In genomic region chr6:15444881-15445280, GRCh38 we compare ENCODE assay signal across 11 cellular contexts.
A peak's percentile ranks its signal among the peaks of the same experiment; 100 is the strongest.
DNase-seq lines count a peak whose midpoint lies in the region; ATAC-seq and TF ChIP-seq lines count a peak whose summit lies in the region.
"Had no signal": no experiment of that assay in that cellular context is flagged by ENCODE, and none has a peak within 500 bp of the region (broad histone marks: within the 10 kb centered on the region; RNA-seq: fewer than 3 reads in every experiment).

No MANE protein-coding gene starts in this region.

- H3K9me3 ChIP-seq in Loucy (ENCODE audit: insufficient read depth, low read depth, low read length) (no peaks in the 10 kb centered on the region), SK-N-SH (no peaks in the 10 kb centered on the region)
- H3K9me3 ChIP-seq: thoracic aorta had no signal

- H3K9me2 ChIP-seq in Loucy (replicated peaks; ENCODE audit: low read depth, low read length) (no peaks in the 10 kb centered on the region), SK-N-SH (no peaks in the 10 kb centered on the region)

- H3K4me1 Mint-ChIP-seq in neural crest cell, result peaks cover 75% of the 10 kb centered on the region

- H2AFZ ChIP-seq in Loucy (ENCODE audit: low read length), result no peak overlapping the region
- no peak overlapping the region for H2AFZ ChIP-seq in SK-N-SH (ENCODE audit: low read depth)

- H3K27ac Mint-ChIP-seq in neural crest cell (ENCODE audit: unreplicated experiment), result no peak overlapping the region
- H3K27ac Mint-ChIP-seq: activated T-helper 17 cell treated with anti-CD3 and anti-CD28 coated beads, Interleukin-2, amount 50 U/mL, for 72 hours had no signal

- H3K9ac ChIP-seq in Loucy (ENCODE audit: low read depth, low read length, poor library complexity, severe bottlenecking) (no peak overlapping the region), SK-N-SH (no peak overlapping the region)

- H3K27me3 ChIP-seq in Loucy (ENCODE audit: insufficient read depth, low read length, poor library complexity, severe bottlenecking) (no peaks in the 10 kb centered on the region), SK-N-SH (ENCODE audit: insufficient read depth) (no peaks in the 10 kb centered on the region)

- peak overlapping the region in 1 of 2 experiments; percentile 64; a peak in 2 of 4 replicates for H3K27ac ChIP-seq in SK-N-SH (ENCODE audit: low read depth in 2 of 2, low read length in 1 of 2)
- H3K27ac ChIP-seq: RWPE1, thoracic aorta had no signal

- no peak for ATAC-seq in HG02623 (IDR thresholded peaks at IDR 0.05; ENCODE audit: unreplicated experiment)
- no peak for ATAC-seq in GM21786 (IDR thresholded peaks at IDR 0.05; ENCODE audit: unreplicated experiment)
- ATAC-seq: activated T-helper 17 cell treated with anti-CD3 and anti-CD28 coated beads, Interleukin-2, amount 50 U/mL, for 72 hours had no signal

- H3K9me3 Mint-ChIP-seq in neural crest cell, result no peaks in the 10 kb centered on the region
- H3K9me3 Mint-ChIP-seq: activated T-helper 17 cell treated with anti-CD3 and anti-CD28 coated beads, Interleukin-2, amount 50 U/mL, for 72 hours had no signal

- CTCF ChIA-PET in SK-N-SH (lab: Yijun Ruan, JAX), result interaction anchor here (0.6 to 5.6 kb wide), 36 partner anchors 12 to 1735 kb away, joined by 3 to 56 read pairs (median 4); partner anchors contain the start of gene JARID2

- no peaks in the 10 kb centered on the region for H3F3A ChIP-seq in Loucy (ENCODE audit: low read depth)
- no peaks in the 10 kb centered on the region for H3F3A ChIP-seq in SK-N-SH (replicated peaks; ENCODE audit: insufficient read depth)

- peak overlapping the region; percentile 7 for H3K4me3 Mint-ChIP-seq in neural crest cell
- H3K4me3 Mint-ChIP-seq: activated T-helper 17 cell treated with anti-CD3 and anti-CD28 coated beads, Interleukin-2, amount 50 U/mL, for 72 hours had no signal

- H3K4me1 ChIP-seq in Loucy (ENCODE audit: insufficient read depth, low read length, poor library complexity, severe bottlenecking), result peaks cover 50% of the 10 kb centered on the region
- H3K4me1 ChIP-seq in SK-N-SH (ENCODE audit: control insufficient read depth in 1 of 2, insufficient read depth in 2 of 2, low read depth in 1 of 2, low read length in 1 of 2), result peaks cover 22 to 33% of the 10 kb centered on the region in 2 experiments; a peak in 3 of 4 replicates

- peak; percentile 13 to 69 (median 14) for DNase-seq in NCI-H1417 (lab: John Stamatoyannopoulos, UW)
- DNase-seq in NCI-H1417 treated with DMSO at 0.1 percent for 48 hours (lab: John Stamatoyannopoulos, UW), result no peak
- DNase-seq in SK-N-SH, result peak; percentile 78
- DNase-seq in neural crest cell (ENCODE audit: low read depth, low spot score), result no peak
- no peak for DNase-seq in cerebellar cortex (ENCODE audit: low spot score)

- POLR2A ChIA-PET in SK-N-SH (lab: Yijun Ruan, JAX), result interaction anchor here (0.5 to 1.1 kb wide), 2 partner anchors 94 to 200 kb away, joined by 3 to 5 read pairs; no protein-coding TSS in a partner anchor

- H3K4me3 ChIP-seq in Loucy (ENCODE audit: low read length, poor library complexity, severe bottlenecking) (no peak overlapping the region), SK-N-SH (ENCODE audit: low read depth in 2 of 2, low read length in 1 of 2) (no peak overlapping the region)
- H3K4me3 ChIP-seq: thoracic aorta had no signal

- H4K20me1 ChIP-seq in Loucy (ENCODE audit: insufficient read depth, low read length, poor library complexity, severe bottlenecking) (peaks cover 99% of the 10 kb centered on the region), SK-N-SH (ENCODE audit: insufficient read depth) (no peaks in the 10 kb centered on the region)

- peak; percentile 82 for TF ChIP-seq RAD21 in SK-N-SH (IDR thresholded peaks at IDR 0.05; ENCODE audit: low read length)

- H3K4me2 ChIP-seq in Loucy (ENCODE audit: low read depth, low read length, poor library complexity, severe bottlenecking), result no peak overlapping the region
- peak overlapping the region; percentile 3; the same call in 1 of the 2 replicates for H3K4me2 ChIP-seq in SK-N-SH

- H3K36me3 Mint-ChIP-seq in neural crest cell (ENCODE audit: low read depth), result no peaks in the 10 kb centered on the region

- peaks cover 29% of the 10 kb centered on the region for H3K36me3 ChIP-seq in Loucy (ENCODE audit: insufficient read depth, low read length)
- H3K36me3 ChIP-seq in SK-N-SH (replicated peaks in 1 of 2; ENCODE audit: control insufficient read depth in 1 of 2, insufficient read depth in 2 of 2, low read length in 1 of 2), result no peaks in the 10 kb centered on the region
- H3K36me3 ChIP-seq: thoracic aorta had no signal

- peak; percentile 8 to 94; a peak in 2 of 4 replicates for TF ChIP-seq EP300 in SK-N-SH (IDR thresholded peaks at IDR 0.05; ENCODE audit: borderline replicate concordance in 1 of 2, low read depth in 1 of 2, low read length in 1 of 2)

- H3K27me3 Mint-ChIP-seq in neural crest cell (ENCODE audit: low read depth), result no peaks in the 10 kb centered on the region
- H3K27me3 Mint-ChIP-seq: activated T-helper 17 cell treated with anti-CD3 and anti-CD28 coated beads, Interleukin-2, amount 50 U/mL, for 72 hours had no signal

- H3K79me2 ChIP-seq in Loucy (ENCODE audit: insufficient read depth, low read length), result peaks cover 100% of the 10 kb centered on the region
- 0 out of 2 replicates have a peak, but pooled peaks cover 2% of the 10 kb centered on the region for H3K79me2 ChIP-seq in SK-N-SH (ENCODE audit: insufficient read depth)

- 22% methylated on average over 3 of the region's 3 CpGs for WGBS in SK-N-SH (ENCODE audit: low lambda C conversion rate)

- TF ChIP-seq CTCF in Loucy (conservative IDR thresholded peaks at IDR 0.05; ENCODE audit: low read length), result peak; percentile 70
- TF ChIP-seq CTCF in SK-N-SH (IDR thresholded peaks at IDR 0.05), result peak; percentile 37
- TF ChIP-seq CTCF in neural crest cell (conservative IDR thresholded peaks at IDR 0.05), result no peak

TF ChIP-seq in SK-N-SH, 30 proteins besides CTCF, POLR2A, EP300 and RAD21 (continues in another document):
- TF ChIP-seq POLR2AphosphoS5 (IDR thresholded peaks at IDR 0.05; ENCODE audit: low read depth, low read length) (no peak), RFX5 (IDR thresholded peaks at IDR 0.05; ENCODE audit: low read length) (no peak; the same call in 1 of the 2 replicates), USF1 (IDR thresholded peaks at IDR 0.05; ENCODE audit: borderline replicate concordance, low read depth) (no peak), GABPA (IDR thresholded peaks at IDR 0.05; ENCODE audit: low read depth) (no peak), CHD2 (IDR thresholded peaks at IDR 0.05; ENCODE audit: low read length, partially characterized antibody) (peak; percentile 92), YY1 (IDR thresholded peaks at IDR 0.05; ENCODE audit: low read depth) (no peak), SMC3 (IDR thresholded peaks at IDR 0.05; ENCODE audit: low read depth, low read length) (peak; percentile 42), RCOR1 (IDR thresholded peaks at IDR 0.05; ENCODE audit: low read length) (peak; percentile 100), GATA2 (CRISPR knock-in tag; IDR thresholded peaks at IDR 0.05) (peak; percentile 99), TCF12 (IDR thresholded peaks at IDR 0.05) (peak; percentile 70), MAX (IDR thresholded peaks at IDR 0.05; ENCODE audit: low read depth) (no peak), EZH2phosphoT487 (IDR thresholded peaks at IDR 0.05; ENCODE audit: borderline replicate concordance, low read depth) (no peak)
- TF ChIP-seq, protein P1, sequence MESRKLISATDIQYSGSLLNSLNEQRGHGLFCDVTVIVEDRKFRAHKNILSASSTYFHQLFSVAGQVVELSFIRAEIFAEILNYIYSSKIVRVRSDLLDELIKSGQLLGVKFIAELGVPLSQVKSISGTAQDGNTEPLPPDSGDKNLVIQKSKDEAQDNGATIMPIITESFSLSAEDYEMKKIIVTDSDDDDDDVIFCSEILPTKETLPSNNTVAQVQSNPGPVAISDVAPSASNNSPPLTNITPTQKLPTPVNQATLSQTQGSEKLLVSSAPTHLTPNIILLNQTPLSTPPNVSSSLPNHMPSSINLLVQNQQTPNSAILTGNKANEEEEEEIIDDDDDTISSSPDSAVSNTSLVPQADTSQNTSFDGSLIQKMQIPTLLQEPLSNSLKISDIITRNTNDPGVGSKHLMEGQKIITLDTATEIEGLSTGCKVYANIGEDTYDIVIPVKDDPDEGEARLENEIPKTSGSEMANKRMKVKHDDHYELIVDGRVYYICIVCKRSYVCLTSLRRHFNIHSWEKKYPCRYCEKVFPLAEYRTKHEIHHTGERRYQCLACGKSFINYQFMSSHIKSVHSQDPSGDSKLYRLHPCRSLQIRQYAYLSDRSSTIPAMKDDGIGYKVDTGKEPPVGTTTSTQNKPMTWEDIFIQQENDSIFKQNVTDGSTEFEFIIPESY (IDR thresholded peaks at IDR 0.05; ENCODE audit: borderline replicate concordance, low read depth), result no peak
- TF ChIP-seq, protein P2, sequence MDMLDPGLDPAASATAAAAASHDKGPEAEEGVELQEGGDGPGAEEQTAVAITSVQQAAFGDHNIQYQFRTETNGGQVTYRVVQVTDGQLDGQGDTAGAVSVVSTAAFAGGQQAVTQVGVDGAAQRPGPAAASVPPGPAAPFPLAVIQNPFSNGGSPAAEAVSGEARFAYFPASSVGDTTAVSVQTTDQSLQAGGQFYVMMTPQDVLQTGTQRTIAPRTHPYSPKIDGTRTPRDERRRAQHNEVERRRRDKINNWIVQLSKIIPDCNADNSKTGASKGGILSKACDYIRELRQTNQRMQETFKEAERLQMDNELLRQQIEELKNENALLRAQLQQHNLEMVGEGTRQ (IDR thresholded peaks at IDR 0.05; ENCODE audit: borderline replicate concordance, low read depth, low read length), result no peak
- TF ChIP-seq, protein P3, sequence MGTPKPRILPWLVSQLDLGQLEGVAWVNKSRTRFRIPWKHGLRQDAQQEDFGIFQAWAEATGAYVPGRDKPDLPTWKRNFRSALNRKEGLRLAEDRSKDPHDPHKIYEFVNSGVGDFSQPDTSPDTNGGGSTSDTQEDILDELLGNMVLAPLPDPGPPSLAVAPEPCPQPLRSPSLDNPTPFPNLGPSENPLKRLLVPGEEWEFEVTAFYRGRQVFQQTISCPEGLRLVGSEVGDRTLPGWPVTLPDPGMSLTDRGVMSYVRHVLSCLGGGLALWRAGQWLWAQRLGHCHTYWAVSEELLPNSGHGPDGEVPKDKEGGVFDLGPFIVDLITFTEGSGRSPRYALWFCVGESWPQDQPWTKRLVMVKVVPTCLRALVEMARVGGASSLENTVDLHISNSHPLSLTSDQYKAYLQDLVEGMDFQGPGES (IDR thresholded peaks at IDR 0.05; ENCODE audit: low read depth, low read length), result no peak

Comparison
In these comparisons a context has a peak if more than half of its experiments do, and no peak if none do; other contexts are left out.
1. DNase-seq: peak in NCI-H1417 (3 of 3) and SK-N-SH (single experiment); none in NCI-H1417 treated with DMSO at 0.1 percent for 48 hours (single experiment), neural crest cell (single experiment) and cerebellar cortex (single experiment).